Comparison of ENCODE assay signal across 7 cellular contexts in genomic region chr2:68832161-68832869, GRCh38.
A peak's percentile ranks its signal among the peaks of the same experiment; 100 is the strongest.
DNase-seq lines count a peak whose midpoint lies in the region; ATAC-seq lines count a peak whose summit lies in the region.

No MANE protein-coding gene starts in this region.

- H3K4me1 Mint-ChIP-seq in memory B cell: peaks cover 67% of the 10 kb centered on the region

- ATAC-seq in GM19035 (IDR thresholded peaks at IDR 0.05; ENCODE audit: unreplicated experiment): peak; percentile 66
- peak; percentile 60 for ATAC-seq in HG03103 (IDR thresholded peaks at IDR 0.05; ENCODE audit: low read depth, unreplicated experiment)
- peak; percentile 47 for ATAC-seq in memory B cell (ENCODE audit: low read depth)
- peak; percentile 94 for ATAC-seq in stimulated activated naive CD8-positive, alpha-beta T cell treated with anti-CD3 and anti-CD28 coated beads, Interleukin-15, Interleukin-2, amounts not matched to agents 100 U/mL and 50 U/mL, for 24 hours

- H3K27me3 Mint-ChIP-seq in memory B cell: no peaks in the 10 kb centered on the region

- H3K27ac Mint-ChIP-seq in memory B cell: peak overlapping the region; percentile 92

- peak overlapping the region; percentile 46 for H3K27ac ChIP-seq in caudate nucleus (ENCODE audit: low read depth, low read length)

- H3K4me3 Mint-ChIP-seq in memory B cell: peak overlapping the region; percentile 19

- DNase-seq in SW480 (ENCODE audit: low spot score) (peak; percentile 43), caudate nucleus (lab: John Stamatoyannopoulos, UW) (peak in 22 of 61 donors; percentile 4 to 56 (median 26)), memory B cell (ENCODE audit: low spot score in 2 of 2) (peak in 1 of 2 donors; percentile 4), NCI-H146 treated with DMSO at 0.1 percent for 48 hours (lab: John Stamatoyannopoulos, UW; ENCODE audit: unreplicated experiment) (no peak)
- peak; percentile 72 for DNase-seq in stimulated activated naive CD8-positive, alpha-beta T cell treated with anti-CD3 and anti-CD28 coated beads, Interleukin-15, Interleukin-2, amounts not matched to agents 100 U/mL and 50 U/mL, for 24 hours

- peaks cover 2% of the 10 kb centered on the region for H3K36me3 Mint-ChIP-seq in memory B cell

- no peaks in the 10 kb centered on the region for H3K9me3 Mint-ChIP-seq in memory B cell
